ENCODE assay signal across 18 cellular contexts in genomic region chr22:31895317-31896133, GRCh38.
"Had no signal": no experiment of that assay in that cellular context is flagged by ENCODE, and none has a peak within 500 bp of the region (broad histone marks: within the 10 kb centered on the region; RNA-seq: fewer than 3 reads in every experiment).

No MANE protein-coding gene starts in this region.

- H3K36me3 ChIP-seq: prostate gland had no signal

- H3K27me3 ChIP-seq: cardiac muscle cell, foreskin keratinocyte, hepatocyte, right atrium auricular region, tibial artery had no signal

- H3K79me2 ChIP-seq: hepatocyte had no signal

- H3K9me3 ChIP-seq: lower lobe of right lung, prostate gland, right atrium auricular region, tibial artery had no signal

- H3K27ac Mint-ChIP-seq: activated naive CD8-positive, alpha-beta T cell; activated T-cell treated with anti-CD3 and anti-CD28 coated beads, Interleukin-2, amount 50 U/mL, for 72 hours had no signal

- H2AFZ ChIP-seq: hepatocyte had no signal

- H3K27ac ChIP-seq: cardiac muscle cell, foreskin keratinocyte, hepatocyte, lower lobe of right lung, prostate gland, right atrium auricular region, tibial artery had no signal

- H3K4me1 ChIP-seq: foreskin keratinocyte, lower lobe of right lung, prostate gland, right atrium auricular region, tibial artery had no signal

- H3K9me3 Mint-ChIP-seq: activated T-cell treated with anti-CD3 and anti-CD28 coated beads, Interleukin-2, amount 50 U/mL, for 72 hours had no signal

- H3K4me2 ChIP-seq: hepatocyte had no signal

- DNase-seq: activated CD4-positive, alpha-beta T cell treated with anti-CD3 and anti-CD28 coated beads, Interleukin-2, amount 50 U/mL, for 4 hours; activated gamma-delta T cell; activated T-cell treated with anti-CD3 and anti-CD28 coated beads, Interleukin-2, amount 50 U/mL, for 72 hours; amniotic stem cell; dermis blood vessel endothelial cell; effector memory CD4-positive, alpha-beta T cell; foreskin keratinocyte; left cardiac atrium; lower lobe of right lung; stimulated activated naive CD8-positive, alpha-beta T cell treated with anti-CD3 and anti-CD28 coated beads, Interleukin-15, Interleukin-2, amounts not matched to agents 100 U/mL and 50 U/mL, for 24 hours; substantia nigra; T-helper 2 cell; tibial artery had no signal

- H3K4me3 ChIP-seq: cardiac muscle cell, hepatocyte, lower lobe of right lung, prostate gland, right atrium auricular region, tibial artery had no signal

- ATAC-seq: activated T-cell treated with anti-CD3 and anti-CD28 coated beads, Interleukin-2, amount 50 U/mL, for 72 hours; foreskin keratinocyte; left cardiac atrium; lower lobe of right lung; stimulated activated naive CD8-positive, alpha-beta T cell treated with anti-CD3 and anti-CD28 coated beads, Interleukin-15, Interleukin-2, amounts not matched to agents 100 U/mL and 50 U/mL, for 24 hours had no signal

- H3K4me3 Mint-ChIP-seq: activated naive CD8-positive, alpha-beta T cell; activated T-cell treated with anti-CD3 and anti-CD28 coated beads, Interleukin-2, amount 50 U/mL, for 72 hours had no signal

- H3K27me3 Mint-ChIP-seq: activated naive CD8-positive, alpha-beta T cell had no signal
